In the genomic region with DNA sequence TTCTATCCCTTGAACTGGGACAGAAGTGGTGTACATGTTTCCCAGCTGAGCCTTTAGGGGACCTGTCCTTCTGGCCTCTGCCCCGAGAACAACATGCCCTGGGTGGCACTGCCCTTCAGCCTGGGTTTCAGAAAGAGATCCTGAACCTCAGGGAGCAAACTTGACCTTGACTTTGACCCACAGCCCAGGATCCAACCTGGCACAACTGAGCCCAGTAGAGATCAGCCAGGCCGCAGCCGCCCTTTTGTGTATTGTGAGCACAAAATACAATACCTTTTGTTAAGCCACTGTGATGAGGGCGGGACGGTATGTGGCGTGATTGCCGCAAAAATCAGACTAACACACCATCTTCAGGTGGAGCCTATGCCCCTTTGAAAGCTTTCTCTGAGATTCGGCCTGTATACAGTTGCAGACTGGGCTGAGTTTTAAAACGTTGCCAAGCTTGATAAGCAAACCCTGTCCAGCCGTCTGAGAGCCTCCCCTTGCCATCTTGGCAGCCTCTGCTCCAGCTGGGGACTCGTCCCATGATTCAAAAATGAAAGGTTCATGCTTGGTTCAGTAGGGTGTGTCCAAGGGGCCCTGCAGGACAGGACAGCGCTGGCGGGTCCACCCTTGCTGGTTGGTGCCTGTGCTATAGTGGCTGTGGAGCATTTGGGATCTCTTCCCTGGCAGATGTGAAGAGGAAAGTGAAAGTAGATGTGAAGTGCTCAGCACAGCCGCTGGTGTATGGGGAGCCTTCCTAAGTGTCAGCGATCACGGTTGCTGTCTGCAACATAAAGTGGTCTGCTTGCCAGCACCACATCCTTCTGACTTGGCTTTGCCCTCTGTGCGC, we compare ENCODE assay signal across 16 cellular contexts. TPM values are rescaled to one million over a fixed set of nuclear protein-coding genes. Genes with fewer than 3 reads are reported as not detected.
DNase-seq lines count a peak whose midpoint lies in the region; ATAC-seq, FAIRE-seq and TF ChIP-seq lines count a peak whose summit lies in the region.
"Had no signal": no experiment of that assay in that cellular context is flagged by ENCODE, and none has a peak within 500 bp of the region (broad histone marks: within the 10 kb centered on the region; RNA-seq: fewer than 3 reads in every experiment).

No MANE protein-coding gene starts in this region.

- ATAC-seq in A549: peak; percentile 73 to 76
- ATAC-seq: activated CD8-positive, alpha-beta T cell treated with anti-CD3 and anti-CD28 coated beads, Interleukin-2, amount 10 ng/mL, durations not matched to agents 7 days and 5 days had no signal

- no peak for FAIRE-seq in A549 (lab: Jason Lieb, UNC)
- FAIRE-seq: bronchial epithelial cell, GM12891 had no signal

- TF ChIP-seq POLR2A in A549 (IDR thresholded peaks at IDR 0.05; ENCODE audit: low read length): no peak

- TF ChIP-seq RAD21 in A549 (conservative IDR thresholded peaks at IDR 0.05 in 1 of 2, IDR thresholded peaks at IDR 0.05 in 1 of 2): no peak

- in situ Hi-C loops in ACHN (cut with HindIII; ENCODE audit: low pct_ligation_motif_present, low pct_unique_long_range_greater_than_20kb, low sequenced_read_pairs): no loop called here

- H3K9me3 Mint-ChIP-seq in endothelial cell (ENCODE audit: unreplicated experiment): no peaks in the 10 kb centered on the region

- H3K27me3 ChIP-seq in mucosa of rectum (ENCODE audit: control insufficient read depth in 2 of 2, insufficient read depth in 2 of 2, low read length in 2 of 2): no peaks in the 10 kb centered on the region
- H3K27me3 ChIP-seq: tibial nerve had no signal

- CTCF ChIA-PET in A549 (lab: Yijun Ruan, JAX): interaction anchor here (0.5 kb wide), 1 partner anchor 1441 kb away, joined by 3 read pairs; no protein-coding TSS in a partner anchor

- no peak for TF ChIP-seq EP300 in A549 (IDR thresholded peaks at IDR 0.05)

- WGBS in A549 (ENCODE audit: missing lambda C conversion rate): 72% methylated on average over 17 of the region's 17 CpGs

- H3K4me3 Mint-ChIP-seq in endothelial cell (ENCODE audit: unreplicated experiment): no peak overlapping the region
- H3K4me3 Mint-ChIP-seq: activated CD8-positive, alpha-beta T cell treated with anti-CD3 and anti-CD28 coated beads, Interleukin-2, amount 10 ng/mL, durations not matched to agents 7 days and 5 days had no signal

- H3K4me1 ChIP-seq in A549 (0 out of 3 replicates have a peak, but pooled peaks cover 2% of the 10 kb centered on the region), mucosa of rectum (ENCODE audit: control insufficient read depth in 2 of 2, insufficient read depth in 2 of 2, low read length in 2 of 2) (no peaks in the 10 kb centered on the region)
- H3K4me1 ChIP-seq: tibial nerve had no signal

- H3K27me3 Mint-ChIP-seq in endothelial cell (ENCODE audit: unreplicated experiment): peaks cover 2% of the 10 kb centered on the region

- H3K4me2 ChIP-seq in A549: peak overlapping the region; percentile 87
- H3K4me2 ChIP-seq: KMS-11 had no signal

- POLR2A ChIA-PET in A549 (lab: Yijun Ruan, JAX): no interaction called here

- TF ChIP-seq CTCF in A549 (IDR thresholded peaks at IDR 0.05) (no peak), endothelial cell (IDR thresholded peaks at IDR 0.05; ENCODE audit: unreplicated experiment) (no peak)

- H3K27ac ChIP-seq in A549 (peak overlapping the region; percentile 59 to 66; a peak in 4 of 6 replicates), mucosa of rectum (ENCODE audit: low read depth in 2 of 2, low read length in 2 of 2) (no peak overlapping the region)
- H3K27ac ChIP-seq: KMS-11, tibial nerve had no signal

- no peak overlapping the region for H3K9ac ChIP-seq in mucosa of rectum (ENCODE audit: low read depth in 1 of 2, low read length in 2 of 2)
- H3K9ac ChIP-seq: KMS-11 had no signal

- DNase-seq in A549 (ENCODE audit: low read depth in 1 of 2, low spot score in 1 of 2) (peak; percentile 16 to 19), LHCN-M2 (ENCODE audit: low read depth) (peak; percentile 24), fibroblast of gingiva (ENCODE audit: low read depth) (peak; percentile 30), ACHN (no peak), NCI-H526 (lab: John Stamatoyannopoulos, UW) (no peak), endothelial cell (ENCODE audit: low spot score) (no peak), Kasumi-1 (lab: John Stamatoyannopoulos, UW) (no peak)
- DNase-seq: activated CD8-positive, alpha-beta T cell treated with anti-CD3 and anti-CD28 coated beads, Interleukin-2, amount 10 ng/mL, durations not matched to agents 7 days and 5 days; NCI-H1930; stimulated activated CD4-positive, alpha-beta T cell treated with anti-CD3 and anti-CD28 coated beads, Interleukin-12 subunit alpha, Interleukin-12 subunit beta, amount 100 ng/mL, for 4 hours; T1000 had no signal

- no peak overlapping the region for H3K27ac Mint-ChIP-seq in endothelial cell (ENCODE audit: unreplicated experiment)
- H3K27ac Mint-ChIP-seq: activated CD8-positive, alpha-beta T cell treated with anti-CD3 and anti-CD28 coated beads, Interleukin-2, amount 10 ng/mL, durations not matched to agents 7 days and 5 days had no signal

- H3K9me3 ChIP-seq in A549 (no peaks in the 10 kb centered on the region), mucosa of rectum (ENCODE audit: control insufficient read depth in 2 of 2, low read length in 2 of 2) (no peaks in the 10 kb centered on the region)
- H3K9me3 ChIP-seq: tibial nerve had no signal

- H3K36me3 ChIP-seq in mucosa of rectum (ENCODE audit: control insufficient read depth in 2 of 2, insufficient read depth in 2 of 2, low read length in 2 of 2): no peaks in the 10 kb centered on the region
- H3K36me3 ChIP-seq: tibial nerve had no signal

- peak overlapping the region; percentile 51 for H3K4me3 ChIP-seq in A549
- H3K4me3 ChIP-seq in mucosa of rectum (ENCODE audit: low read length in 2 of 2): peak overlapping the region; percentile 41 to 43

- H3K4me1 Mint-ChIP-seq in endothelial cell (ENCODE audit: unreplicated experiment): peaks cover 3% of the 10 kb centered on the region

- no peaks in the 10 kb centered on the region for H3K36me3 Mint-ChIP-seq in endothelial cell (ENCODE audit: low read depth, unreplicated experiment)

TF ChIP-seq in A549, 52 proteins besides CTCF, POLR2A, EP300 and RAD21:
- TF ChIP-seq PHF8 (IDR thresholded peaks at IDR 0.05; ENCODE audit: borderline replicate concordance, low read depth) (no peak), NPAS2 (CRISPR knock-in tag; IDR thresholded peaks at IDR 0.05; ENCODE audit: borderline replicate concordance) (no peak), ZNF302 (CRISPR knock-in tag; IDR thresholded peaks at IDR 0.05) (no peak), HOXB5 (CRISPR knock-in tag; IDR thresholded peaks at IDR 0.05) (no peak), TP53 (CRISPR knock-in tag; IDR thresholded peaks at IDR 0.05) (no peak), SMC3 (IDR thresholded peaks at IDR 0.05) (no peak), KDM1A (IDR thresholded peaks at IDR 0.05; ENCODE audit: low read depth) (no peak), SREBF2 (IDR thresholded peaks at IDR 0.05) (no peak), JUN (IDR thresholded peaks at IDR 0.05) (no peak), HDAC2 (IDR thresholded peaks at IDR 0.05) (no peak), FOSB (CRISPR knock-in tag; IDR thresholded peaks at IDR 0.05) (no peak), ESRRA (IDR thresholded peaks at IDR 0.05; ENCODE audit: borderline replicate concordance, low read length) (no peak), POLR2AphosphoS2 (conservative IDR thresholded peaks at IDR 0.05; ENCODE audit: low read length) (no peak)
- TF ChIP-seq, protein P1, sequence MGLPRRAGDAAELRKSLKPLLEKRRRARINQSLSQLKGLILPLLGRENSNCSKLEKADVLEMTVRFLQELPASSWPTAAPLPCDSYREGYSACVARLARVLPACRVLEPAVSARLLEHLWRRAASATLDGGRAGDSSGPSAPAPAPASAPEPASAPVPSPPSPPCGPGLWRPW (IDR thresholded peaks at IDR 0.05): no peak
- TF ChIP-seq, protein P2, sequence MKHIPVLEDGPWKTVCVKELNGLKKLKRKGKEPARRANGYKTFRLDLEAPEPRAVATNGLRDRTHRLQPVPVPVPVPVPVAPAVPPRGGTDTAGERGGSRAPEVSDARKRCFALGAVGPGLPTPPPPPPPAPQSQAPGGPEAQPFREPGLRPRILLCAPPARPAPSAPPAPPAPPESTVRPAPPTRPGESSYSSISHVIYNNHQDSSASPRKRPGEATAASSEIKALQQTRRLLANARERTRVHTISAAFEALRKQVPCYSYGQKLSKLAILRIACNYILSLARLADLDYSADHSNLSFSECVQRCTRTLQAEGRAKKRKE (CRISPR knock-in tag; IDR thresholded peaks at IDR 0.05; ENCODE audit: low read depth): no peak
TF ChIP-seq in A549: peak in this region for 0.

RNA-seq across cellular contexts. Expression of gene FOXL1, which starts 40.3 kb away (rescaled TPM):
- 0.48 and 0.50 TPM in 2 replicates for polyA plus RNA-seq in A549 (2011; rRNA removed)
- 0.62 and 1.5 TPM in 2 replicates for polyA plus RNA-seq in A549 (2012; cell fraction: cytosol; rRNA removed)
- 2.1 and 5.7 TPM in 2 replicates for polyA plus RNA-seq in A549 (2012; cell fraction: nucleus; rRNA removed)
- polyA plus RNA-seq in A549 (2017; fragmentation: RNase III; extraction: RNeasy Plus Mini Kit Qiagen cat#74134 plus additional on column Dnase treatment): 0.52 to 0.70 TPM (median 0.70 TPM) in 3 replicates
- polyA minus RNA-seq in A549 (2011; rRNA and poly(A)+ RNA removed): 0.33 and 0.34 TPM in 2 replicates
- total RNA-seq in LHCN-M2 (2014; rRNA removed): 4.1 and 5.3 TPM in 2 replicates
- 1.7 TPM for polyA plus RNA-seq in LHCN-M2 (2012)
- 3.4 TPM for total RNA-seq in endothelial cell (ENCODE audit: unreplicated experiment)
- total RNA-seq: activated CD8-positive, alpha-beta T cell treated with anti-CD3 and anti-CD28 coated beads, Interleukin-2, amount 10 ng/mL, durations not matched to agents 7 days and 5 days had no signal

RNA-seq across cellular contexts. Expression of gene FOXC2, which starts 52.0 kb away (rescaled TPM):
- polyA plus RNA-seq in A549 (2011; rRNA removed) (0.06 and 0.09 TPM in 2 replicates), A549 (2017; fragmentation: RNase III; extraction: RNeasy Plus Mini Kit Qiagen cat#74134 plus additional on column Dnase treatment) (0.28 to 0.46 TPM (median 0.42 TPM) in 3 replicates)
- 0.32 and 0.36 TPM in 2 replicates for polyA plus RNA-seq in A549 (2012; cell fraction: cytosol; rRNA removed)
- polyA plus RNA-seq in A549 (2012; cell fraction: nucleus; rRNA removed): 0.54 and 0.61 TPM in 2 replicates
- 0.08 and 0.19 TPM in 2 replicates for polyA minus RNA-seq in A549 (2011; rRNA and poly(A)+ RNA removed)
- total RNA-seq in LHCN-M2 (2014; rRNA removed) (5.1 and 8.3 TPM in 2 replicates), endothelial cell (ENCODE audit: unreplicated experiment) (16.3 TPM)
- 22.1 TPM for polyA plus RNA-seq in LHCN-M2 (2012)
- total RNA-seq: activated CD8-positive, alpha-beta T cell treated with anti-CD3 and anti-CD28 coated beads, Interleukin-2, amount 10 ng/mL, durations not matched to agents 7 days and 5 days had no signal

Comparison
In these comparisons a context has a peak if more than half of its experiments do, and no peak if none do; other contexts are left out.
1. DNase-seq: peak in A549 (2 of 2), LHCN-M2 (single experiment) and fibroblast of gingiva (single experiment); none in ACHN (single experiment), NCI-H526 (0 of 2), endothelial cell (single experiment) and Kasumi-1 (0 of 2).
2. H3K27ac ChIP-seq: peak in A549 (2 of 2); none in mucosa of rectum (0 of 2).